In genomic region chr5:76291305-76292077, GRCh38 we compare ENCODE assay signal across 20 cellular contexts.
DNase-seq lines count a peak whose midpoint lies in the region; ATAC-seq, FAIRE-seq and TF ChIP-seq lines count a peak whose summit lies in the region.
"Had no signal": no experiment of that assay in that cellular context is flagged by ENCODE, and none has a peak within 500 bp of the region (broad histone marks: within the 10 kb centered on the region; RNA-seq: fewer than 3 reads in every experiment).

No MANE protein-coding gene starts in this region.

- intact Hi-C loops in Calu3 (cut with micrococcal nuclease; ENCODE audit: unreplicated experiment) (loop anchor here (2.0 kb wide), 1 partner anchor 111 kb away; the partner anchor contains the start of gene IQGAP2), pancreas (cut with DNase I) (no loop called here)

- H3K4me1 ChIP-seq in pancreas, result peaks cover 21 to 31% (median 25%) of the 10 kb centered on the region in 3 donors
- H3K4me1 ChIP-seq: HAP-1, tibial nerve had no signal

- ATAC-seq in pancreas (peak; percentile 48 to 75 (median 72)), GM21723 (IDR thresholded peaks at IDR 0.05; ENCODE audit: unreplicated experiment) (no peak)
- ATAC-seq: activated CD4-positive, alpha-beta T cell treated with anti-CD3 and anti-CD28 coated beads for 36 hours; left ventricle myocardium superior had no signal

- H3K36me3 ChIP-seq in bronchial epithelial cell (ENCODE audit: control insufficient read depth, insufficient read depth, low read length) (no peaks in the 10 kb centered on the region), pancreas (no peaks in the 10 kb centered on the region), MG63 (no peaks in the 10 kb centered on the region)
- H3K36me3 ChIP-seq: HAP-1, tibial nerve had no signal

- peak overlapping the region in 3 of 4 donors; percentile 44 to 72 (median 47) for H3K27ac ChIP-seq in pancreas
- no peak overlapping the region for H3K27ac ChIP-seq in substantia nigra (ENCODE audit: low read depth, low read length, poor library complexity, severe bottlenecking)

- H3K4me3 Mint-ChIP-seq in Calu3 (ENCODE audit: low read depth, unreplicated experiment), result peak overlapping the region; percentile 37
- H3K4me3 Mint-ChIP-seq: activated CD4-positive, alpha-beta T cell treated with anti-CD3 and anti-CD28 coated beads for 36 hours had no signal

- H3K9me3 ChIP-seq in pancreas (no peaks in the 10 kb centered on the region), MG63 (no peaks in the 10 kb centered on the region)
- H3K9me3 ChIP-seq: HAP-1, tibial nerve had no signal

- TF ChIP-seq CTCF in Calu3 (IDR thresholded peaks at IDR 0.05; ENCODE audit: unreplicated experiment), result no peak
- TF ChIP-seq CTCF in LNCaP clone FGC (IDR thresholded peaks at IDR 0.05; ENCODE audit: control insufficient read depth, extremely low read depth, insufficient read depth), result no peak
- TF ChIP-seq CTCF in bronchial epithelial cell (IDR thresholded peaks at IDR 0.05; ENCODE audit: insufficient read depth, low read length, severe bottlenecking), result no peak
- no peak for TF ChIP-seq CTCF in pancreas (IDR thresholded peaks at IDR 0.05)

- FAIRE-seq in bronchial epithelial cell (lab: Jason Lieb, UNC) (peak; percentile 81), pancreas (lab: Jason Lieb, UNC) (no peak)
- FAIRE-seq: GM18507 had no signal

- H3K36me3 Mint-ChIP-seq in Calu3 (ENCODE audit: insufficient read depth, unreplicated experiment), result peaks cover 14% of the 10 kb centered on the region

- BruUV-seq in Calu3 (replicated peaks; lab: Mats Ljungman, UMichigan), result TSS peak; percentile 71

- no peaks in the 10 kb centered on the region for H3K27me3 Mint-ChIP-seq in Calu3 (ENCODE audit: unreplicated experiment)
- H3K27me3 Mint-ChIP-seq: activated CD4-positive, alpha-beta T cell treated with anti-CD3 and anti-CD28 coated beads for 36 hours had no signal

- H3K4me1 Mint-ChIP-seq in Calu3 (ENCODE audit: low read depth, unreplicated experiment), result peaks cover 68% of the 10 kb centered on the region
- H3K4me1 Mint-ChIP-seq: activated CD4-positive, alpha-beta T cell treated with anti-CD3 and anti-CD28 coated beads for 36 hours had no signal

- no peaks in the 10 kb centered on the region for H3K27me3 ChIP-seq in bronchial epithelial cell (ENCODE audit: control insufficient read depth, insufficient read depth, low read length)
- no peaks in the 10 kb centered on the region for H3K27me3 ChIP-seq in pancreas
- peaks cover 9% of the 10 kb centered on the region for H3K27me3 ChIP-seq in MG63
- H3K27me3 ChIP-seq: tibial nerve had no signal

- no peak overlapping the region for H3K4me3 ChIP-seq in LNCaP clone FGC (ENCODE audit: low read depth, low read length)
- no peak overlapping the region for H3K4me3 ChIP-seq in bronchial epithelial cell (ENCODE audit: low read depth, low read length)
- H3K4me3 ChIP-seq in pancreas, result no peak overlapping the region
- no peak overlapping the region for H3K4me3 ChIP-seq in MG63
- H3K4me3 ChIP-seq: HAP-1, PC-9, tibial nerve had no signal

- no peaks in the 10 kb centered on the region for H3K9me3 Mint-ChIP-seq in Calu3 (ENCODE audit: low read depth, unreplicated experiment)

- CTCF ChIA-PET in Calu3 (lab: Charles Lee), result interaction anchor here (0.9 to 1.5 kb wide), 5 partner anchors 9 to 112 kb away, joined by 3 to 5 read pairs (median 4); no protein-coding TSS in a partner anchor

- peak overlapping the region; percentile 94 for H3K27ac Mint-ChIP-seq in Calu3 (ENCODE audit: unreplicated experiment)
- H3K27ac Mint-ChIP-seq: activated CD4-positive, alpha-beta T cell treated with anti-CD3 and anti-CD28 coated beads for 36 hours had no signal

- 57 to 59% methylated on average over 8 of the region's 8 CpGs for WGBS in pancreas, 2 donors

- DNase-seq in Calu3 (peak; percentile 92), LNCaP clone FGC (ENCODE audit: low read depth) (peak; percentile 41), bronchial epithelial cell (ENCODE audit: low read depth) (peak; percentile 48), pancreas (peak in 4 of 6 donors; percentile 30 to 71 (median 49)), substantia nigra (lab: John Stamatoyannopoulos, UW) (no peak), MG63 (no peak), cerebellar nuclear complex (lab: John Stamatoyannopoulos, UW) (no peak)
- DNase-seq: activated CD4-positive, alpha-beta T cell treated with anti-CD3 and anti-CD28 coated beads for 36 hours; activated CD8-positive, alpha-beta memory T cell treated with anti-CD3 and anti-CD28 coated beads, Interleukin-2, amount 50 U/mL, for 4 hours; AML-193; foreskin melanocyte; left ventricle myocardium superior; NCI-H146; NCI-H446 treated with DMSO at 0.1 percent for 48 hours; posterior cingulate gyrus had no signal

Comparison
In these comparisons a context has a peak if more than half of its experiments do, and no peak if none do; other contexts are left out.
1. DNase-seq: peak in Calu3 (single experiment), LNCaP clone FGC (single experiment), bronchial epithelial cell (single experiment) and pancreas (4 of 6); none in substantia nigra (0 of 49), MG63 (single experiment) and cerebellar nuclear complex (0 of 2).